Comparison of ENCODE assay signal across 8 cellular contexts in genomic region chr11:60334005-60334620, GRCh38. TPM values are rescaled to one million over a fixed set of nuclear protein-coding genes. Genes with fewer than 3 reads are reported as not detected.
DNase-seq lines count a peak whose midpoint lies in the region; ATAC-seq and TF ChIP-seq lines count a peak whose summit lies in the region.

No MANE protein-coding gene starts in this region.

- no peaks in the 10 kb centered on the region for H3K9me3 ChIP-seq in cardiac muscle cell (ENCODE audit: low read depth)

- no peak overlapping the region for H3K27ac Mint-ChIP-seq in glutamatergic neuron (ENCODE audit: unreplicated experiment)

- no peaks in the 10 kb centered on the region for H3K9me3 Mint-ChIP-seq in glutamatergic neuron (ENCODE audit: unreplicated experiment)

- H3K4me3 ChIP-seq in cardiac muscle cell (no peak overlapping the region), retinal pigment epithelial cell (ENCODE audit: low read length) (no peak overlapping the region)

- DNase-seq in cardiac muscle cell (ENCODE audit: low read depth in 1 of 2, low spot score in 1 of 2) (peak; percentile 50 to 61), cardiac septum (ENCODE audit: low spot score) (no peak), HPDE6-E6E7 (ENCODE audit: extremely low spot score) (peak; percentile 12), SIG-M5 (lab: John Stamatoyannopoulos, UW) (peak; percentile 29), glutamatergic neuron (peak; percentile 78), retinal pigment epithelial cell (ENCODE audit: low read depth) (no peak)
- peak; percentile 24 for DNase-seq in activated effector memory CD4-positive, alpha-beta T cell treated with Interleukin-2 at 50 U/mL for 16 hours

- no peaks in the 10 kb centered on the region for H3K36me3 Mint-ChIP-seq in glutamatergic neuron (ENCODE audit: unreplicated experiment)

- no peaks in the 10 kb centered on the region for H3K27me3 Mint-ChIP-seq in glutamatergic neuron (ENCODE audit: unreplicated experiment)

- peak; percentile 67 for TF ChIP-seq CTCF in cardiac muscle cell (IDR thresholded peaks at IDR 0.05; ENCODE audit: low read depth, low read length)
- peak; percentile 94 for TF ChIP-seq CTCF in glutamatergic neuron (IDR thresholded peaks at IDR 0.05; ENCODE audit: partially characterized antibody, unreplicated experiment)
- TF ChIP-seq CTCF in retinal pigment epithelial cell (conservative IDR thresholded peaks at IDR 0.05; ENCODE audit: low read depth, low read length) = peak; percentile 91

- no peaks in the 10 kb centered on the region for H3K4me1 Mint-ChIP-seq in glutamatergic neuron (ENCODE audit: low read depth, unreplicated experiment)

- no peaks in the 10 kb centered on the region for H3K36me3 ChIP-seq in cardiac muscle cell

- H3K4me3 Mint-ChIP-seq in glutamatergic neuron (ENCODE audit: unreplicated experiment) = no peak overlapping the region

- H3K4me1 ChIP-seq in cardiac muscle cell (ENCODE audit: low read depth) = no peaks in the 10 kb centered on the region

- no peaks in the 10 kb centered on the region for H3K27me3 ChIP-seq in cardiac muscle cell

- ATAC-seq in HG02571 (IDR thresholded peaks at IDR 0.05; ENCODE audit: unreplicated experiment) = no peak

- intact Hi-C loops in cardiac septum (cut with DNase I) = no loop called here

- no peak overlapping the region for H3K27ac ChIP-seq in cardiac muscle cell

RNA-seq across cellular contexts. Expression of gene MS4A6E, which starts 7.1 kb away (rescaled TPM):
- total RNA-seq in cardiac muscle cell (not detected in 2 replicates), cardiac septum (not detected), glutamatergic neuron (ENCODE audit: unreplicated experiment) (not detected)
- not detected in 2 replicates for polyA plus RNA-seq in cardiac muscle cell

RNA-seq across cellular contexts. Expression of gene MS4A7, which starts 44.2 kb away (rescaled TPM):
- total RNA-seq in cardiac muscle cell (not detected in 2 replicates), cardiac septum (8.2 TPM), glutamatergic neuron (ENCODE audit: unreplicated experiment) (not detected)
- polyA plus RNA-seq in cardiac muscle cell = not detected in 2 replicates

RNA-seq across cellular contexts. Expression of gene MS4A4A, which starts 53.6 kb away (rescaled TPM):
- total RNA-seq in cardiac muscle cell (not detected in 2 replicates), cardiac septum (8.8 TPM), glutamatergic neuron (ENCODE audit: unreplicated experiment) (not detected)
- not detected in 2 replicates for polyA plus RNA-seq in cardiac muscle cell

Comparison
In these comparisons a context has a peak if more than half of its experiments do, and no peak if none do; other contexts are left out.
1. DNase-seq: peak in cardiac muscle cell (2 of 2), HPDE6-E6E7 (single experiment), SIG-M5 (single experiment), activated effector memory CD4-positive, alpha-beta T cell treated with Interleukin-2 at 50 U/mL for 16 hours (single experiment) and glutamatergic neuron (single experiment); none in cardiac septum (single experiment) and retinal pigment epithelial cell (single experiment).
2. Peak in every context shown above with its lines, with median percentiles within 50 percentile points of each other: CTCF ChIP-seq.